ENCODE assay signal across 8 cellular contexts in the genomic region with DNA sequence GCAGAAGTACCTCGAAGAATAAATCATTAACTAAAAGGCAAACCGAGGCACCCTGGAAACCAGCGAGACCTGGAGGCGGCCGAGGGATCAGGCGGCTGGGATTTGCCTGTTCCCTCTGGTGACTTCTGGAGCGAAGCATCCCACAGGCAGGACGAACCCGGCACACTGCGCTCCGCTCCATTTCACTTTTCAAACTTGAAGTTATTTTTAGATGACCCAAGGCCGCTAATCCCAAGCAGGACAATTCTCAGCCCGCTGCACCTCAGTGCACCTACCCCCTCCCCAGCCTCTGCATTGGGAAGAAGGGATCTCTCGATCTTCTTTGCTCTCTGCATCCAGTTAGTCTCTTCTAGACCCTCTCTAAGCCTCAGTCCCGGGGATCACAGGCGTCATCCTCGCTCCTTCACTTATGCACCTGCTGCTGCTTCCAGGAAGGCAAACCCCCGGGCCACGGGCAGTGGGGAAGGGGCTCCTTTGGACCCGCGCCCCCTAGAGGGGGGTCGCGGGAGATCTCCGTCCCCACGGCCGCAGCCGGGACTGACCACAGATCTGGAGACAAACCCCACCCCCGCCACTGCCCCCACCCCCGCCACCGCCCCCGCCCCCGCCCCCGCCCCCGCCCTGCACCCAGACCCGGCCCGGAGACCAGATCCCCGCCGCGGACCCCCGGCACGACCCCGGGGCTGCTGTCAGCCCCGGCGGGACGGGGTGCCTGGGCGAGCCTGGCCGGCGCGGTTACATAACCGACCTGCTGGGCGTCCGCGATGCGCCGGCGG. TPM values are rescaled to one million over a fixed set of nuclear protein-coding genes. Genes with fewer than 3 reads are reported as not detected.
A peak's percentile ranks its signal among the peaks of the same experiment; 100 is the strongest.
DNase-seq lines count a peak whose midpoint lies in the region; ATAC-seq and TF ChIP-seq lines count a peak whose summit lies in the region.

No MANE protein-coding gene starts in this region.

- H3K27ac ChIP-seq in BLaER1 (no peak overlapping the region), psoas muscle (peak overlapping the region; percentile 70)

- DNase-seq in HAP-1 (ENCODE audit: low spot score in 2 of 2) (peak in 1 of 2 experiments; percentile 55), left ventricle myocardium superior (peak; percentile 65), psoas muscle (peak; percentile 22 to 65), CD1c-positive myeloid dendritic cell (ENCODE audit: extremely low spot score) (no peak)
- DNase-seq in stimulated activated CD4-positive, alpha-beta T cell treated with anti-CD3 and anti-CD28 coated beads, Interleukin-2, amount 100 ng/mL, for 24 hours, result no peak

- H3K4me3 ChIP-seq in BLaER1 (peak overlapping the region; percentile 81), HAP-1 (peak overlapping the region; percentile 32), psoas muscle (peak overlapping the region; percentile 81)

- H3K4me1 ChIP-seq in BLaER1 (no peaks in the 10 kb centered on the region), HAP-1 (no peaks in the 10 kb centered on the region; the same call in 1 of the 2 replicates), psoas muscle (no peaks in the 10 kb centered on the region)

- in situ Hi-C loops in HAP-1 (cut with MboI; ENCODE audit: low sequenced_read_pairs), result no loop called here

- H3K36me3 Mint-ChIP-seq in activated naive CD8-positive, alpha-beta T cell, result peaks cover 2% of the 10 kb centered on the region

- H4K20me1 ChIP-seq in BLaER1, result no peaks in the 10 kb centered on the region

- H3K9ac ChIP-seq in BLaER1, result peak overlapping the region; percentile 63

- WGBS in psoas muscle, 3 donors, result 2 to 10% (median 2%) methylated on average over 21 to 56 of the region's 56 CpGs

- peaks cover 13% of the 10 kb centered on the region for H3K4me1 Mint-ChIP-seq in activated naive CD8-positive, alpha-beta T cell (ENCODE audit: low read depth)

- peak; percentile 0 for TF ChIP-seq CTCF in psoas muscle (IDR thresholded peaks at IDR 0.05)

- H3K36me3 ChIP-seq in BLaER1, result no peaks in the 10 kb centered on the region
- no peaks in the 10 kb centered on the region for H3K36me3 ChIP-seq in HAP-1 (replicated peaks)
- H3K36me3 ChIP-seq in psoas muscle (ENCODE audit: insufficient read depth in 1 of 2, low read depth in 1 of 2), result no peaks in the 10 kb centered on the region

- no peaks in the 10 kb centered on the region for H3K9me3 ChIP-seq in BLaER1
- no peaks in the 10 kb centered on the region for H3K9me3 ChIP-seq in HAP-1
- no peaks in the 10 kb centered on the region for H3K9me3 ChIP-seq in psoas muscle

- H3K4me3 Mint-ChIP-seq in activated naive CD8-positive, alpha-beta T cell, result peak overlapping the region; percentile 75

- H3K27me3 Mint-ChIP-seq in activated naive CD8-positive, alpha-beta T cell, result peaks cover 56% of the 10 kb centered on the region

- no peaks in the 10 kb centered on the region for H3K9me3 Mint-ChIP-seq in activated naive CD8-positive, alpha-beta T cell (ENCODE audit: low read depth)

- ATAC-seq in left ventricle myocardium superior (peak; percentile 35), psoas muscle (peak; percentile 39 to 73 (median 50)), HG03460 (IDR thresholded peaks at IDR 0.05; ENCODE audit: unreplicated experiment) (no peak)

- intact Hi-C loops in left ventricle myocardium superior (cut with micrococcal nuclease), result no loop called here
- intact Hi-C loops in psoas muscle (cut with DNase I), result loop anchor here (2.0 to 10.0 kb wide), 6 partner anchors 53 to 268 kb away; no protein-coding TSS in a partner anchor

- no peak overlapping the region for H3K27ac Mint-ChIP-seq in activated naive CD8-positive, alpha-beta T cell

- peaks cover 24% of the 10 kb centered on the region for H3K27me3 ChIP-seq in BLaER1
- H3K27me3 ChIP-seq in HAP-1 (ENCODE audit: low read depth), result peaks cover 17% of the 10 kb centered on the region
- no peaks in the 10 kb centered on the region for H3K27me3 ChIP-seq in psoas muscle (ENCODE audit: insufficient read depth in 3 of 3, low read length in 2 of 3)

- H3K4me2 ChIP-seq in BLaER1, result peak overlapping the region; percentile 91

RNA-seq across cellular contexts. Expression of gene RCAN2, which starts 0.6 kb away (rescaled TPM):
- 254 TPM for total RNA-seq in left ventricle myocardium superior
- total RNA-seq in psoas muscle, result 100 to 1,000 TPM in 1 of 4 donors, 10 to 100 TPM in 3; 13.2 to 108 (median 50.8) TPM
- 10 to 100 TPM in 2 of 3 donors, 1 to 10 TPM in 1; 2.6 to 20.0 (median 15.8) TPM for polyA plus RNA-seq in psoas muscle

Comparison
In these comparisons a context has a peak if more than half of its experiments do, and no peak if none do; other contexts are left out.
1. DNase-seq: peak in left ventricle myocardium superior (single experiment) and psoas muscle (2 of 2); none in stimulated activated CD4-positive, alpha-beta T cell treated with anti-CD3 and anti-CD28 coated beads, Interleukin-2, amount 100 ng/mL, for 24 hours (0 of 2) and CD1c-positive myeloid dendritic cell (single experiment).
2. Peak in every context shown above with its lines, with median percentiles within 50 percentile points of each other: H3K4me3 ChIP-seq.